19 cellular contexts compared by ENCODE assay signal in the genomic region with DNA sequence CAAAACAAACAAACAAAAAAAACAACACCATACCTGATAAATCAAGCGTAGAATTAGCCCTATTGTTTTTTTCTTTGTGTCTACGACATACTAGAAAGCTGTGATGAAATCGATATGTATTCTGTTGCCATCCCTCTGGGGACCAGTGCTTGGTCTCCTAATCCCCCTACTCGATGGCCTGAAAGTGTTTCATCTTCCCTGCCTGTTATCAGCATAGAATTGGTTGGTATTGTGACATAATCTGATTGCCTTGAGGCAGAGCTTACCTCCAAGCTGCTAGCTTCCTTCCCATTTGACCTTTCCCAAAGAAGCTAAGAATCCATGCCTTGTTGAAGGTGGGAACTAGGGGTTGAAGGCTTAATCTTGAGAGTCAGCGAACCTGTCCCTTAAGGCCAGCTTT. TPM values are rescaled to one million over a fixed set of nuclear protein-coding genes. Genes with fewer than 3 reads are reported as not detected.
DNase-seq lines count a peak whose midpoint lies in the region; ATAC-seq and TF ChIP-seq lines count a peak whose summit lies in the region.
"Had no signal": no experiment of that assay in that cellular context is flagged by ENCODE, and none has a peak within 500 bp of the region (broad histone marks: within the 10 kb centered on the region; RNA-seq: fewer than 3 reads in every experiment).

No MANE protein-coding gene starts in this region.

- peaks cover 35% of the 10 kb centered on the region for H3K36me3 Mint-ChIP-seq in central memory CD8-positive, alpha-beta T cell (ENCODE audit: insufficient read depth)
- H3K36me3 Mint-ChIP-seq in stimulated activated memory B cell treated with anti-CD40 and anti-IgM and Interleukin-4, amounts not matched to agents 10 μg/mL and 1 μg/mL and 100 μg/mL, for 72 hours, result peaks cover 39% of the 10 kb centered on the region
- H3K36me3 Mint-ChIP-seq in endodermal cell (ENCODE audit: low read depth), result peaks cover 83% of the 10 kb centered on the region

- 94 to 97% methylated on average over 5 of the region's 5 CpGs for WGBS in endodermal cell (ENCODE audit: insufficient coverage in 1 of 2, insufficient read length in 1 of 2), 2 experiments

- no peak overlapping the region for H3K4me3 ChIP-seq in endodermal cell (ENCODE audit: low read length)
- H3K4me3 ChIP-seq: mucosa of descending colon, ovary, skin epidermis had no signal

- peaks cover 89% of the 10 kb centered on the region for H3K36me3 ChIP-seq in endodermal cell (ENCODE audit: control insufficient read depth, insufficient read depth, low read length)
- H3K36me3 ChIP-seq: ovary had no signal

- no peak for ATAC-seq in central memory CD8-positive, alpha-beta T cell (replicated peaks; ENCODE audit: extremely low read depth, poor library complexity, severe bottlenecking)
- no peak for ATAC-seq in stimulated activated memory B cell treated with anti-CD40 and anti-IgM and Interleukin-4, amounts not matched to agents 10 μg/mL and 1 μg/mL and 100 μg/mL, for 72 hours
- no peak for ATAC-seq in omental fat pad (ENCODE audit: low FRiP score)
- no peak for ATAC-seq in GM19467 (IDR thresholded peaks at IDR 0.05; ENCODE audit: unreplicated experiment)
- ATAC-seq: left colon, mucosa of descending colon had no signal

- peaks cover 5% of the 10 kb centered on the region for H3K4me1 ChIP-seq in endodermal cell (ENCODE audit: control insufficient read depth, insufficient read depth, low read length)

- peak overlapping the region; percentile 78 for H3K27ac Mint-ChIP-seq in central memory CD8-positive, alpha-beta T cell (ENCODE audit: low read depth)
- peak overlapping the region; percentile 16 for H3K27ac Mint-ChIP-seq in stimulated activated memory B cell treated with anti-CD40 and anti-IgM and Interleukin-4, amounts not matched to agents 10 μg/mL and 1 μg/mL and 100 μg/mL, for 72 hours
- H3K27ac Mint-ChIP-seq in endodermal cell, result no peak overlapping the region

- no peak overlapping the region for H3K27ac ChIP-seq in endodermal cell (ENCODE audit: low read depth, low read length)
- H3K27ac ChIP-seq: ovary had no signal

- H3K9ac ChIP-seq in endodermal cell (ENCODE audit: extremely low read depth, low read length, poor library complexity, severe bottlenecking), result no peak overlapping the region

- no peaks in the 10 kb centered on the region for H3K27me3 ChIP-seq in endodermal cell (ENCODE audit: control insufficient read depth, insufficient read depth, low read length, poor library complexity, severe bottlenecking)
- H3K27me3 ChIP-seq: ovary had no signal

- peaks cover 71% of the 10 kb centered on the region for H3K4me1 Mint-ChIP-seq in central memory CD8-positive, alpha-beta T cell
- H3K4me1 Mint-ChIP-seq in stimulated activated memory B cell treated with anti-CD40 and anti-IgM and Interleukin-4, amounts not matched to agents 10 μg/mL and 1 μg/mL and 100 μg/mL, for 72 hours, result peaks cover 60% of the 10 kb centered on the region
- H3K4me1 Mint-ChIP-seq in endodermal cell, result peaks cover 39% of the 10 kb centered on the region

- H3K4me3 Mint-ChIP-seq in central memory CD8-positive, alpha-beta T cell, result no peak overlapping the region
- H3K4me3 Mint-ChIP-seq in stimulated activated memory B cell treated with anti-CD40 and anti-IgM and Interleukin-4, amounts not matched to agents 10 μg/mL and 1 μg/mL and 100 μg/mL, for 72 hours, result no peak overlapping the region
- no peak overlapping the region for H3K4me3 Mint-ChIP-seq in endodermal cell

- no peaks in the 10 kb centered on the region for H3K9me3 Mint-ChIP-seq in central memory CD8-positive, alpha-beta T cell
- H3K9me3 Mint-ChIP-seq in stimulated activated memory B cell treated with anti-CD40 and anti-IgM and Interleukin-4, amounts not matched to agents 10 μg/mL and 1 μg/mL and 100 μg/mL, for 72 hours, result no peaks in the 10 kb centered on the region
- no peaks in the 10 kb centered on the region for H3K9me3 Mint-ChIP-seq in endodermal cell
- H3K9me3 Mint-ChIP-seq: activated T-helper 2 cell treated with anti-CD3 and anti-CD28 coated beads, Interferon-gamma antibody, Interleukin-2, Interleukin-4, amounts not matched to agents 10 μg/mL and 5 μg/mL and 100 μg/mL, durations not matched to agents 14 hours and 24 hours and 36 hours had no signal

- no peak for TF ChIP-seq CTCF in endodermal cell (conservative IDR thresholded peaks at IDR 0.05)
- no peak for TF ChIP-seq CTCF in omental fat pad (IDR thresholded peaks at IDR 0.05)

- no peaks in the 10 kb centered on the region for H3K27me3 Mint-ChIP-seq in central memory CD8-positive, alpha-beta T cell
- no peaks in the 10 kb centered on the region for H3K27me3 Mint-ChIP-seq in stimulated activated memory B cell treated with anti-CD40 and anti-IgM and Interleukin-4, amounts not matched to agents 10 μg/mL and 1 μg/mL and 100 μg/mL, for 72 hours
- H3K27me3 Mint-ChIP-seq in endodermal cell (ENCODE audit: insufficient read depth), result no peaks in the 10 kb centered on the region

- H3K9me3 ChIP-seq in endodermal cell (ENCODE audit: control insufficient read depth, low read length), result peaks cover 4% of the 10 kb centered on the region
- H3K9me3 ChIP-seq: mucosa of descending colon, ovary had no signal

- DNase-seq in NCI-H82 (lab: John Stamatoyannopoulos, UW) (peak; percentile 53), NCI-H82 treated with DMSO at 0.1 percent for 48 hours (lab: John Stamatoyannopoulos, UW; ENCODE audit: unreplicated experiment) (no peak), NCI-H524 treated with DMSO at 0.1 percent for 48 hours (lab: John Stamatoyannopoulos, UW) (peak; percentile 5), endodermal cell (no peak), omental fat pad (ENCODE audit: low spot score) (no peak)
- DNase-seq in central memory CD8-positive, alpha-beta T cell (ENCODE audit: low spot score in 2 of 2), result no peak
- DNase-seq: activated CD4-positive, alpha-beta T cell treated with anti-CD3 and anti-CD28 coated beads, Interleukin-2, amount 50 U/mL, for 4 hours; EL; left colon; mucosa of descending colon; NCI-H1417 treated with DMSO at 0.1 percent for 48 hours; NCI-H345; ovary; stimulated activated CD4-positive, alpha-beta T cell treated with anti-CD3 and anti-CD28 coated beads, Interleukin-4, amount 100 ng/mL, for 4 hours; stimulated activated CD8-positive, alpha-beta memory T cell treated with anti-CD3 and anti-CD28 coated beads, Interleukin-4, amount 100 ng/mL, for 48 hours had no signal

RNA-seq across cellular contexts. Expression of gene PIGV, which starts 40.7 kb away (rescaled TPM):
- 10 to 100 TPM; 12.7 to 14.6 TPM for total RNA-seq in endodermal cell
- polyA plus RNA-seq in endodermal cell (2013, experiment 1 of 2), result 13.3 TPM
- polyA plus RNA-seq in endodermal cell (2013, experiment 2 of 2), result 12.6 TPM
- 10 to 100 TPM in 3 of 4 donors, 1 to 10 TPM in 1; 7.9 to 17.1 (median 16.5) TPM for total RNA-seq in omental fat pad

RNA-seq across cellular contexts. Expression of gene ARID1A, which starts 51.2 kb away (rescaled TPM):
- 100 to 1,000 TPM; 118 to 128 TPM for total RNA-seq in endodermal cell
- 83.1 TPM for polyA plus RNA-seq in endodermal cell (2013, experiment 1 of 2)
- polyA plus RNA-seq in endodermal cell (2013, experiment 2 of 2), result 81.4 TPM
- total RNA-seq in omental fat pad, result 10 to 100 TPM; 25.8 to 48.4 (median 40.6) TPM

Comparison
In these comparisons a context has a peak if more than half of its experiments do, and no peak if none do; other contexts are left out.
1. DNase-seq: peak in NCI-H82 (single experiment) and NCI-H524 treated with DMSO at 0.1 percent for 48 hours (single experiment); none in NCI-H82 treated with DMSO at 0.1 percent for 48 hours (single experiment), central memory CD8-positive, alpha-beta T cell (0 of 2), endodermal cell (single experiment) and omental fat pad (single experiment).